8 cellular contexts compared by ENCODE assay signal in the genomic region with DNA sequence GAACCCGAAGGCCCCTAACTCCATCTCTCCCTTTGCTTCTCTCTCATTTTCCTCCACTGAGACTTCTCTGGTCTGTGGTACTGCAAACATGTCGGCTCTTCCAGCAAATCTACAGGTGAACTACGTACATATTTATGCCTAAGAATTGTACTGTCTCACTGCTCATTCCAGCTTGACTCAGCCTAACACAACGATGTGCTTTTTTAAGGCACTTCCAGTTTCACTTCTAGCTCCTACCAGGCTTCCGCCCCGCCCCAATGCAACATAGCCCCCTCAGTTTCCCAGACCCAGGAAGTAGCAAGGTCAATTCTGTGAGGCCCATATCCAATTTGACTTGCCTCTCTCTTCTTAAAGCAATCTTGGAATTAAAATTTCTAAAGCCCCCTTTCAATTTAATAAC.
A peak's percentile ranks its signal among the peaks of the same experiment; 100 is the strongest.
DNase-seq lines count a peak whose midpoint lies in the region; ATAC-seq, FAIRE-seq and TF ChIP-seq lines count a peak whose summit lies in the region.

No MANE protein-coding gene starts in this region.

- H3K79me2 ChIP-seq in K562 (ENCODE audit: control insufficient read depth, insufficient read depth, low read length) = 0 out of 3 replicates have a peak, but pooled peaks cover 3% of the 10 kb centered on the region

- TF ChIP-seq EP300 in K562 (IDR thresholded peaks at IDR 0.05; ENCODE audit: low read length) = no peak

- H3K4me2 ChIP-seq in K562 (ENCODE audit: insufficient read depth, low read length) = no peak overlapping the region

- peak; percentile 90 for ATAC-seq in GM18870 (IDR thresholded peaks at IDR 0.05; ENCODE audit: unreplicated experiment)
- ATAC-seq in HG03095 (IDR thresholded peaks at IDR 0.05; ENCODE audit: unreplicated experiment) = peak; percentile 79
- 0 out of 3 replicates have a peak, but pooled peaks have one; percentile 47 for ATAC-seq in K562
- ATAC-seq in left colon = peak; percentile 87

- DNase-seq in T-helper 1 cell (peak; percentile 35 to 78 (median 50)), K562 (ENCODE audit: extremely low read depth in 1 of 4, low spot score in 3 of 4) (peak in 1 of 4 experiments; percentile 5), left colon (peak; percentile 71 to 77), NCI-H2171 treated with DMSO at 0.1 percent for 48 hours (lab: John Stamatoyannopoulos, UW) (no peak), NCI-H2107 treated with DMSO at 0.1 percent for 48 hours (lab: John Stamatoyannopoulos, UW; ENCODE audit: unreplicated experiment) (no peak)
- peak; percentile 48 for DNase-seq in stimulated activated CD8-positive, alpha-beta memory T cell treated with anti-CD3 and anti-CD28 coated beads, Interleukin-12 subunit alpha, Interleukin-12 subunit beta, amount 100 ng/mL, for 1 hour (ENCODE audit: low read depth)

- intact Hi-C loops in K562 (cut with micrococcal nuclease) (no loop called here), left colon (cut with DNase I, micrococcal nuclease) (no loop called here)

- H3K27ac ChIP-seq in K562 (ENCODE audit: extremely low read depth, low read depth, low read length) = no peak overlapping the region

- TF ChIP-seq CTCF in K562 (IDR thresholded peaks at IDR 0.05 in 2 of 3, conservative IDR thresholded peaks at IDR 0.05 in 1 of 3; ENCODE audit: insufficient read depth in 2 of 3, low read depth in 1 of 3, low read length in 3 of 3) = no peak

- H4K20me1 ChIP-seq in K562 (replicated peaks; ENCODE audit: control insufficient read depth, insufficient read depth, low read length) = no peaks in the 10 kb centered on the region

- H3K4me3 ChIP-seq in K562 = no peak overlapping the region

- POLR2A ChIA-PET in K562 (lab: Yijun Ruan, JAX) = no interaction called here

- no peaks in the 10 kb centered on the region for H3K36me3 ChIP-seq in K562 (ENCODE audit: control insufficient read depth, insufficient read depth, low read length)

- no peaks in the 10 kb centered on the region for H3K9me1 ChIP-seq in K562 (ENCODE audit: control insufficient read depth, insufficient read depth, low read length)

- no peaks in the 10 kb centered on the region; a peak in 1 of 5 replicates for H3K4me1 ChIP-seq in K562 (replicated peaks in 1 of 2; ENCODE audit: control insufficient read depth in 2 of 2, insufficient read depth in 2 of 2, low read length in 2 of 2)

- TF ChIP-seq RAD21 in K562 (CRISPR knock-in tag; conservative IDR thresholded peaks at IDR 0.05 in 1 of 2, IDR thresholded peaks at IDR 0.05 in 1 of 2) = no peak

- TSS peak; percentile 24 for BruUV-seq in K562 (replicated peaks; lab: Mats Ljungman, UMichigan)

- CTCF ChIA-PET in K562 (lab: Yijun Ruan, JAX; ENCODE audit: low intra/inter-chr PET ratio) = no interaction called here

- H3K9me3 ChIP-seq in K562 (replicated peaks; ENCODE audit: control insufficient read depth, insufficient read depth, low read depth, low read length) = no peaks in the 10 kb centered on the region

- in situ Hi-C loops in K562 (cut with MboI) = no loop called here

- no peak overlapping the region for H2AFZ ChIP-seq in K562 (ENCODE audit: low read depth, low read length)

- no peak overlapping the region for H3K9ac ChIP-seq in K562 (ENCODE audit: insufficient read depth in 1 of 2, low read depth in 2 of 2, low read length in 2 of 2)

- 61% methylated on average over 6 of the region's 6 CpGs for WGBS in K562 (ENCODE audit: insufficient coverage, low coverage, missing lambda C conversion rate)

- no peak for TF ChIP-seq POLR2A in K562 (conservative IDR thresholded peaks at IDR 0.05)

- no peaks in the 10 kb centered on the region for H3K27me3 ChIP-seq in K562 (ENCODE audit: control insufficient read depth in 2 of 2, insufficient read depth in 2 of 2, low read length in 2 of 2)

- no peak for FAIRE-seq in K562 (lab: Jason Lieb, UNC)

TF ChIP-seq in K562, 482 proteins besides CTCF, POLR2A, EP300 and RAD21:
- no peak for TF ChIP-seq MITF (IDR thresholded peaks at IDR 0.05)
- no peak for TF ChIP-seq KDM4B (IDR thresholded peaks at IDR 0.05; ENCODE audit: borderline replicate concordance in 2 of 2, low read depth in 1 of 2)
- TF ChIP-seq TFAM (CRISPR knock-in tag; conservative IDR thresholded peaks at IDR 0.05) = no peak
- TF ChIP-seq MEF2D (tag; conservative IDR thresholded peaks at IDR 0.05; ENCODE audit: low read depth) = no peak

Comparison
In these comparisons a context has a peak if more than half of its experiments do, and no peak if none do; other contexts are left out.
1. DNase-seq: peak in T-helper 1 cell (5 of 5), left colon (2 of 2) and stimulated activated CD8-positive, alpha-beta memory T cell treated with anti-CD3 and anti-CD28 coated beads, Interleukin-12 subunit alpha, Interleukin-12 subunit beta, amount 100 ng/mL, for 1 hour (single experiment); none in NCI-H2171 treated with DMSO at 0.1 percent for 48 hours (single experiment) and NCI-H2107 treated with DMSO at 0.1 percent for 48 hours (single experiment).
2. Peak in every context shown above with its lines, with median percentiles within 50 percentile points of each other: ATAC-seq.